Comparison of ENCODE assay signal across 8 cellular contexts in the genomic region with DNA sequence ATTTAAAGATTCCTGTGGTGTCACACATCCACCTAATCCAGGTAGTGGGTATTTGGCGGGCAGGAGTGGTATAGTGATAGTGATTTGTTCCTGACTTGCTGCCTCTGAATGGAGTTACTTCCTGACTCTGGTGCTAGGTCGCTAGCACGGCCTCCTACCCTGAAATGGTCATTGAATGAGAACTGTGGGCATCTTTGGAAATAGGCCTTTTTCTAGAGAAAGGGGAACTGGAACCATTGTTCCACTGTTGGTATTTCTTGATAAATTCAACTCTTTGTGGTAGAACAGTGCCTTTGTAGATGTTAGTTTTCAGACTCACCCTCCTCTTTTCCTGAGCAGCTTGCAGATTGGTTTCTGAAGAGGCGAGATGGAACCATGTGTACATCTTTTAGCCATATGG. TPM values are rescaled to one million over a fixed set of nuclear protein-coding genes. Genes with fewer than 3 reads are reported as not detected.
DNase-seq lines count a peak whose midpoint lies in the region; ATAC-seq, FAIRE-seq and TF ChIP-seq lines count a peak whose summit lies in the region.

No MANE protein-coding gene starts in this region.

- peak overlapping the region; percentile 65; the same call in 1 of the 2 replicates for H2AFZ ChIP-seq in OCI-LY7 (ENCODE audit: low read length)
- no peak overlapping the region for H2AFZ ChIP-seq in endothelial cell of umbilical vein (ENCODE audit: low read depth, low read length)

- FAIRE-seq in endothelial cell of umbilical vein (lab: Jason Lieb, UNC), result no peak

- DNase-seq in GF-D8 (lab: John Stamatoyannopoulos, UW) (peak; percentile 71), OCI-LY7 (ENCODE audit: low spot score) (peak; percentile 36), endothelial cell of umbilical vein (ENCODE audit: low read depth, low spot score) (no peak), psoas muscle (no peak), NCI-H526 (lab: John Stamatoyannopoulos, UW) (no peak), LoVo (ENCODE audit: low spot score) (no peak)
- no peak for DNase-seq in stimulated activated CD4-positive, alpha-beta T cell treated with anti-CD3 and anti-CD28 coated beads, Interleukin-4, amount 100 ng/mL, for 1 hour

- no peak overlapping the region for H3K9ac ChIP-seq in endothelial cell of umbilical vein (replicated peaks; ENCODE audit: extremely low read depth, insufficient read depth, low read length)

- dilution Hi-C loops in endothelial cell of umbilical vein (cut with MboI; ENCODE audit: extremely low pct_ligation_motif_present, low sequenced_read_pairs), result no loop called here

- POLR2A ChIA-PET in OCI-LY7 (lab: Charles Lee), result interaction anchor here (0.9 to 1.6 kb wide), 2 partner anchors 10 to 24 kb away, joined by 3 read pairs; no protein-coding TSS in a partner anchor
- POLR2A ChIA-PET in endothelial cell of umbilical vein (lab: Charles Lee), result no interaction called here

- WGBS in psoas muscle, 3 donors, result 93 to 97% (median 97%) methylated on average over 4 of the region's 4 CpGs

- 0 out of 2 replicates have a peak, but pooled peaks cover 3% of the 10 kb centered on the region for H3K79me2 ChIP-seq in OCI-LY7 (ENCODE audit: insufficient read depth, low read depth, low read length)
- peaks cover 60% of the 10 kb centered on the region for H3K79me2 ChIP-seq in endothelial cell of umbilical vein (ENCODE audit: control insufficient read depth, insufficient read depth, low read length)

- no peaks in the 10 kb centered on the region for H3K9me1 ChIP-seq in endothelial cell of umbilical vein (replicated peaks; ENCODE audit: control insufficient read depth, extremely low read depth, insufficient read depth, low read length)

- no peaks in the 10 kb centered on the region for H4K20me1 ChIP-seq in OCI-LY7 (ENCODE audit: insufficient read depth, low read length)
- no peaks in the 10 kb centered on the region for H4K20me1 ChIP-seq in endothelial cell of umbilical vein (replicated peaks; ENCODE audit: control insufficient read depth, extremely low read depth, insufficient read depth, low read length)

- no peaks in the 10 kb centered on the region for H3K9me2 ChIP-seq in OCI-LY7 (ENCODE audit: insufficient read depth, low read length)

- H3K4me3 ChIP-seq in OCI-LY7 (ENCODE audit: low read depth, low read length, poor library complexity, severe bottlenecking) (peak overlapping the region; percentile 89), endothelial cell of umbilical vein (replicated peaks in 1 of 3; ENCODE audit: insufficient read depth in 1 of 3, low read depth in 1 of 3, low read length in 3 of 3) (peak overlapping the region in 1 of 3 experiments; percentile 74), psoas muscle (peak overlapping the region; percentile 95)

- TF ChIP-seq CTCF in OCI-LY7 (conservative IDR thresholded peaks at IDR 0.05; ENCODE audit: low read length), result no peak
- TF ChIP-seq CTCF in endothelial cell of umbilical vein (IDR thresholded peaks at IDR 0.05; ENCODE audit: extremely low read depth in 1 of 2, insufficient read depth in 1 of 2, low read depth in 1 of 2, low read length in 2 of 2), result no peak
- no peak for TF ChIP-seq CTCF in psoas muscle (IDR thresholded peaks at IDR 0.05)

- no peak for ATAC-seq in psoas muscle
- ATAC-seq in HG03280 (IDR thresholded peaks at IDR 0.05; ENCODE audit: unreplicated experiment), result no peak

- CTCF ChIA-PET in OCI-LY7 (lab: Charles Lee; ENCODE audit: unreplicated experiment) (interaction anchor here (0.6 kb wide), 1 partner anchor 331 kb away, joined by 3 read pairs; no protein-coding TSS in a partner anchor), endothelial cell of umbilical vein (lab: Charles Lee) (interaction anchor here (1.3 kb wide), 1 partner anchor 341 kb away, joined by 3 read pairs; no protein-coding TSS in a partner anchor)

- H3K4me1 ChIP-seq in OCI-LY7 (ENCODE audit: insufficient read depth, low read length, poor library complexity, severe bottlenecking) (peaks cover 22% of the 10 kb centered on the region), endothelial cell of umbilical vein (ENCODE audit: control insufficient read depth, extremely low read depth, insufficient read depth, low read length) (peaks cover 50% of the 10 kb centered on the region), psoas muscle (peaks cover 29% of the 10 kb centered on the region)

- H3K4me2 ChIP-seq in OCI-LY7 (ENCODE audit: low read length) (peak overlapping the region; percentile 96), endothelial cell of umbilical vein (ENCODE audit: insufficient read depth, low read length) (peak overlapping the region; percentile 85)

- H3K27ac ChIP-seq in OCI-LY7 (ENCODE audit: low read depth, low read length, poor library complexity, severe bottlenecking) (no peak overlapping the region), endothelial cell of umbilical vein (ENCODE audit: insufficient read depth, low read depth, low read length) (no peak overlapping the region), psoas muscle (no peak overlapping the region)

- H3K27me3 ChIP-seq in endothelial cell of umbilical vein (ENCODE audit: control insufficient read depth in 2 of 2, insufficient read depth in 2 of 2, low read length in 2 of 2) (no peaks in the 10 kb centered on the region), psoas muscle (ENCODE audit: insufficient read depth in 3 of 3, low read length in 2 of 3) (no peaks in the 10 kb centered on the region)

- no peaks in the 10 kb centered on the region for H3K9me3 ChIP-seq in OCI-LY7 (ENCODE audit: low read length)
- H3K9me3 ChIP-seq in endothelial cell of umbilical vein (replicated peaks; ENCODE audit: control insufficient read depth, insufficient read depth, low read length), result no peaks in the 10 kb centered on the region
- no peaks in the 10 kb centered on the region for H3K9me3 ChIP-seq in psoas muscle

- BruUV-seq in OCI-LY7 (replicated peaks; lab: Mats Ljungman, UMichigan) (no TSS peak), endothelial cell of umbilical vein (replicated peaks; lab: Mats Ljungman, UMichigan) (no TSS peak)

- intact Hi-C loops in OCI-LY7 (cut with micrococcal nuclease; ENCODE audit: unreplicated experiment), result loop anchor here (10.0 kb wide), 1 partner anchor 201 kb away; the partner anchor contains the start of gene CEP350
- intact Hi-C loops in endothelial cell of umbilical vein (cut with micrococcal nuclease), result no loop called here
- intact Hi-C loops in psoas muscle (cut with DNase I), result no loop called here

- TF ChIP-seq POLR2A in endothelial cell of umbilical vein (IDR thresholded peaks at IDR 0.05; ENCODE audit: low read depth, low read length), result no peak

- H3K36me3 ChIP-seq in OCI-LY7 (ENCODE audit: insufficient read depth, low read length) (no peaks in the 10 kb centered on the region), endothelial cell of umbilical vein (ENCODE audit: control insufficient read depth in 2 of 2, extremely low read depth in 1 of 2, insufficient read depth in 2 of 2, low read length in 2 of 2) (no peaks in the 10 kb centered on the region), psoas muscle (ENCODE audit: insufficient read depth in 1 of 2, low read depth in 1 of 2) (no peaks in the 10 kb centered on the region)

TF ChIP-seq in endothelial cell of umbilical vein, 7 proteins besides CTCF, POLR2A, EP300 and RAD21:
- TF ChIP-seq, protein P1, sequence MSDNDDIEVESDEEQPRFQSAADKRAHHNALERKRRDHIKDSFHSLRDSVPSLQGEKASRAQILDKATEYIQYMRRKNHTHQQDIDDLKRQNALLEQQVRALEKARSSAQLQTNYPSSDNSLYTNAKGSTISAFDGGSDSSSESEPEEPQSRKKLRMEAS (IDR thresholded peaks at IDR 0.05; ENCODE audit: insufficient read depth, insufficient read length), result no peak
- TF ChIP-seq GATA2 (IDR thresholded peaks at IDR 0.05; ENCODE audit: insufficient read depth, insufficient read length, low read depth, low read length), result no peak
- no peak for TF ChIP-seq MYC (IDR thresholded peaks at IDR 0.05; ENCODE audit: low read depth, low read length)
- TF ChIP-seq JUN (IDR thresholded peaks at IDR 0.05; ENCODE audit: borderline replicate concordance, insufficient read depth, insufficient read length, low read depth), result no peak

RNA-seq across cellular contexts. Expression of gene QSOX1, which starts 1.5 kb away (rescaled TPM):
- 8.4 and 9.8 TPM in 2 replicates for total RNA-seq in OCI-LY7 (2014; rRNA removed; shearing (Covaris generic))
- total RNA-seq in OCI-LY7 (2022) (19.5 and 23.6 TPM in 2 replicates), endothelial cell of umbilical vein (256 and 257 TPM in 2 replicates), psoas muscle (100 to 1,000 TPM in 1 of 4 donors, 10 to 100 TPM in 3; 30.2 to 159 (median 70.6) TPM)
- polyA plus RNA-seq in endothelial cell of umbilical vein (415 and 427 TPM in 2 replicates), psoas muscle (10 to 100 TPM; 21.5 to 53.8 (median 32.3) TPM)
- polyA plus RNA-seq in endothelial cell of umbilical vein (2011; cell fraction: cytosol; rRNA removed), result 285 and 310 TPM in 2 replicates
- 246 TPM in 2 replicates for polyA plus RNA-seq in endothelial cell of umbilical vein (2011; cell fraction: nucleus; rRNA removed)
- 298 and 334 TPM in 2 replicates for polyA plus RNA-seq in endothelial cell of umbilical vein (2012)
- polyA minus RNA-seq in endothelial cell of umbilical vein, result 188 and 193 TPM in 2 replicates
- 10.0 TPM for polyA minus RNA-seq in endothelial cell of umbilical vein (2011; cell fraction: cytosol; rRNA and poly(A)+ RNA removed)
- 46.6 and 55.2 TPM in 2 replicates for polyA minus RNA-seq in endothelial cell of umbilical vein (2011; cell fraction: nucleus; rRNA and poly(A)+ RNA removed)

Comparison
In these comparisons a context has a peak if more than half of its experiments do, and no peak if none do; other contexts are left out.
1. DNase-seq: peak in GF-D8 (single experiment) and OCI-LY7 (single experiment); none in endothelial cell of umbilical vein (single experiment), psoas muscle (0 of 2), NCI-H526 (0 of 2), stimulated activated CD4-positive, alpha-beta T cell treated with anti-CD3 and anti-CD28 coated beads, Interleukin-4, amount 100 ng/mL, for 1 hour (single experiment) and LoVo (single experiment).